ENCODE assay signal across 8 cellular contexts in genomic region chr6:123288649-123289048, GRCh38.
"Had no signal": no experiment of that assay in that cellular context is flagged by ENCODE, and none has a peak within 500 bp of the region (broad histone marks: within the 10 kb centered on the region; RNA-seq: fewer than 3 reads in every experiment).

No MANE protein-coding gene starts in this region.

- H3K9me3 ChIP-seq: HAP-1 had no signal

- H3K9ac ChIP-seq: GM23248 had no signal

- DNase-seq: GM23248, GOT3, H7, HFFc6, KG1 had no signal

- H3K36me3 ChIP-seq: HAP-1 had no signal

- H3K4me3 ChIP-seq: GM23248, HAP-1 had no signal

- H2AFZ ChIP-seq: GM23248 had no signal

- H3K4me1 ChIP-seq: HAP-1 had no signal

- H3K27ac ChIP-seq: GM23248, HL-60 had no signal

- ATAC-seq: HCT116 had no signal
